Comparison of ENCODE assay signal across 21 cellular contexts in the genomic region with DNA sequence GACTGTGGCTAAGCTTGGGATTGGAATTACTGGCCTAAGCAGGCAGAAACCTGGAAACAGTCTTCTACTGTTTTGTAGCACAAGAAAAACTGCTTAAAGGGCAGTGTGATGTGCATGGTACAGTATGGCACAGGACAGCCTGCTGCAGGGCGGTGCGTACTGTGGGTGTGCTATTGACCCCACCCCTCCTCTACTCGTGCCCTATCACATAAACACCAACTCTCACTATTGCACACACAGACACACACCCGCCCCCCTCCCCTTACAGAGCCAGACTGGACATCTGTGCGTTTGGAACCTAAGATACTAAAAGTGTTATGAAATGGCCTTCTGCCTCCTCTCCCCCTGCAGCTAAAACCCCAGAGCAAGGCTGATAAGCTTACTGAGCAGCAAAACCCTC.
A peak's percentile ranks its signal among the peaks of the same experiment; 100 is the strongest.
DNase-seq lines count a peak whose midpoint lies in the region; ATAC-seq, FAIRE-seq and TF ChIP-seq lines count a peak whose summit lies in the region.
"Had no signal": no experiment of that assay in that cellular context is flagged by ENCODE, and none has a peak within 500 bp of the region (broad histone marks: within the 10 kb centered on the region; RNA-seq: fewer than 3 reads in every experiment).

No MANE protein-coding gene starts in this region.

- no peak overlapping the region for H3K9ac ChIP-seq in HCT116 (ENCODE audit: low read length)
- H3K9ac ChIP-seq in astrocyte (ENCODE audit: low read length), result no peak overlapping the region

- 40% methylated on average over 5 of the region's 5 CpGs for WGBS in right cardiac atrium

- no peaks in the 10 kb centered on the region for H3K36me3 Mint-ChIP-seq in astrocyte (ENCODE audit: low read depth, unreplicated experiment)
- H3K36me3 Mint-ChIP-seq: activated naive CD8-positive, alpha-beta T cell; CD4-positive, CD25-positive, alpha-beta regulatory T cell had no signal

- TF ChIP-seq POLR2A in HCT116 (IDR thresholded peaks at IDR 0.05; ENCODE audit: borderline replicate concordance, extremely low read depth, insufficient read depth, insufficient read length), result no peak

- POLR2A ChIA-PET in HCT116 (lab: Charles Lee), result no interaction called here

- H4K20me1 ChIP-seq in HCT116 (ENCODE audit: insufficient read depth), result no peaks in the 10 kb centered on the region
- H4K20me1 ChIP-seq in astrocyte (ENCODE audit: insufficient read depth, low read length), result no peaks in the 10 kb centered on the region

- H3K36me3 ChIP-seq in HCT116 (ENCODE audit: control insufficient read depth in 1 of 2, insufficient read depth in 2 of 2, low read length in 2 of 2) (no peaks in the 10 kb centered on the region), astrocyte (ENCODE audit: insufficient read depth, low read length) (no peaks in the 10 kb centered on the region)
- H3K36me3 ChIP-seq: brain microvascular endothelial cell, gastroesophageal sphincter, left lung, Peyer's patch, spleen had no signal

- FAIRE-seq in astrocyte (lab: Jason Lieb, UNC), result no peak
- FAIRE-seq: GM12878 had no signal

- peaks cover 18% of the 10 kb centered on the region for H3K4me1 Mint-ChIP-seq in astrocyte (ENCODE audit: low read depth, unreplicated experiment)
- H3K4me1 Mint-ChIP-seq: activated CD4-positive, alpha-beta T cell treated with anti-CD3 and anti-CD28 coated beads for 36 hours; CD4-positive, CD25-positive, alpha-beta regulatory T cell; H9 had no signal

- H3K79me2 ChIP-seq in HCT116 (ENCODE audit: insufficient read depth, low read length), result no peaks in the 10 kb centered on the region
- no peaks in the 10 kb centered on the region for H3K79me2 ChIP-seq in astrocyte (ENCODE audit: insufficient read depth, low read length)

- no peak overlapping the region for H2AFZ ChIP-seq in HCT116 (ENCODE audit: low read depth, low read length, poor library complexity, severe bottlenecking)
- H2AFZ ChIP-seq in astrocyte (ENCODE audit: low read depth, low read length), result no peak overlapping the region

- RAD21 ChIA-PET in HCT116 (lab: Charles Lee; ENCODE audit: low non-redundant PET in 1 of 2, low total read pairs in 2 of 2, uncharacterized antibody in 2 of 2, unreplicated experiment in 2 of 2), result interaction anchor here in 1 of 2 experiments (0.6 kb wide), 1 partner anchor 34 kb away, joined by 4 read pairs; no protein-coding TSS in a partner anchor

- CTCF ChIA-PET in HCT116 (lab: Charles Lee), result interaction anchor here (0.8 kb wide), 1 partner anchor 249 kb away, joined by 3 read pairs; no protein-coding TSS in a partner anchor

- peak overlapping the region; percentile 26; the same call in 1 of the 2 replicates for H3K27ac ChIP-seq in HCT116 (ENCODE audit: low read depth, low read length)
- H3K27ac ChIP-seq in astrocyte (ENCODE audit: low read depth, low read length), result no peak overlapping the region
- no peak overlapping the region for H3K27ac ChIP-seq in right cardiac atrium (ENCODE audit: low read length)
- H3K27ac ChIP-seq: brain microvascular endothelial cell, gastroesophageal sphincter, left lung, Peyer's patch, spleen had no signal

- no peak overlapping the region for H3K4me2 ChIP-seq in HCT116 (ENCODE audit: low read length)
- H3K4me2 ChIP-seq in astrocyte (ENCODE audit: low read length), result no peak overlapping the region

- no peak overlapping the region for H3K4me3 Mint-ChIP-seq in astrocyte (ENCODE audit: unreplicated experiment)
- H3K4me3 Mint-ChIP-seq: activated CD4-positive, alpha-beta T cell treated with anti-CD3 and anti-CD28 coated beads for 36 hours; activated naive CD8-positive, alpha-beta T cell; activated T-helper 1 cell treated with anti-CD3 and anti-CD28 coated beads, Interleukin-12 subunit alpha, Interleukin-12 subunit beta, Interleukin-2, Interleukin-4 antibody, amounts not matched to agents 30 ng/mL and 10 ng/mL and 1 ng/mL, durations not matched to agents 14 hours and 24 hours and 36 hours; CD4-positive, CD25-positive, alpha-beta regulatory T cell; dendritic cell treated with granulocyte-macrophage colony-stimulating factor and Interleukin-4, amounts not matched to agents 40 ng/mL and 50 ng/mL, for 4 days; H9 had no signal

- H3K4me3 ChIP-seq in HCT116 (replicated peaks in 1 of 2; ENCODE audit: low read depth in 1 of 2, low read length in 2 of 2) (no peak overlapping the region), astrocyte (ENCODE audit: insufficient read depth, low read depth, low read length) (no peak overlapping the region), right cardiac atrium (ENCODE audit: low read length) (no peak overlapping the region)
- H3K4me3 ChIP-seq: gastroesophageal sphincter, GM12878, left lung, Peyer's patch, spleen had no signal

- H3K4me1 ChIP-seq in HCT116 (ENCODE audit: control insufficient read depth in 1 of 2, insufficient read depth in 2 of 2, low read length in 2 of 2) (peaks cover 0 to 18% of the 10 kb centered on the region in 2 experiments; a peak in 2 of 4 replicates), astrocyte (ENCODE audit: insufficient read depth, low read length) (no peaks in the 10 kb centered on the region), right cardiac atrium (ENCODE audit: control insufficient read depth, insufficient read depth, low read length) (no peaks in the 10 kb centered on the region)
- H3K4me1 ChIP-seq: gastroesophageal sphincter, left lung, Peyer's patch, spleen had no signal

- H3K27me3 ChIP-seq in HCT116 (ENCODE audit: insufficient read depth, low read length) (no peaks in the 10 kb centered on the region), astrocyte (ENCODE audit: insufficient read depth, low read length) (no peaks in the 10 kb centered on the region), right cardiac atrium (ENCODE audit: control insufficient read depth, insufficient read depth) (no peaks in the 10 kb centered on the region)
- H3K27me3 ChIP-seq: brain microvascular endothelial cell, gastroesophageal sphincter, left lung, Peyer's patch, spleen had no signal

- peak overlapping the region; percentile 66 for H3K27ac Mint-ChIP-seq in astrocyte (ENCODE audit: unreplicated experiment)
- H3K27ac Mint-ChIP-seq: activated CD4-positive, alpha-beta T cell treated with anti-CD3 and anti-CD28 coated beads for 36 hours; activated naive CD8-positive, alpha-beta T cell; activated T-helper 1 cell treated with anti-CD3 and anti-CD28 coated beads, Interleukin-12 subunit alpha, Interleukin-12 subunit beta, Interleukin-2, Interleukin-4 antibody, amounts not matched to agents 30 ng/mL and 10 ng/mL and 1 ng/mL, durations not matched to agents 14 hours and 24 hours and 36 hours; CD4-positive, CD25-positive, alpha-beta regulatory T cell; dendritic cell treated with granulocyte-macrophage colony-stimulating factor and Interleukin-4, amounts not matched to agents 40 ng/mL and 50 ng/mL, for 4 days; H9 had no signal

- no peak for TF ChIP-seq RAD21 in HCT116 (IDR thresholded peaks at IDR 0.05; ENCODE audit: low read depth)

- TF ChIP-seq CTCF in HCT116 (IDR thresholded peaks at IDR 0.05 in 2 of 3, conservative IDR thresholded peaks at IDR 0.05 in 1 of 3; ENCODE audit: borderline replicate concordance in 1 of 3, insufficient read depth in 1 of 3, low read depth in 2 of 3, low read length in 2 of 3) (no peak), astrocyte (IDR thresholded peaks at IDR 0.05; ENCODE audit: insufficient read depth, low read depth, low read length) (no peak)

- H3K9me3 Mint-ChIP-seq in astrocyte (ENCODE audit: unreplicated experiment), result no peaks in the 10 kb centered on the region
- H3K9me3 Mint-ChIP-seq: activated T-helper 1 cell treated with anti-CD3 and anti-CD28 coated beads, Interleukin-12 subunit alpha, Interleukin-12 subunit beta, Interleukin-2, Interleukin-4 antibody, amounts not matched to agents 30 ng/mL and 10 ng/mL and 1 ng/mL, durations not matched to agents 14 hours and 24 hours and 36 hours; dendritic cell treated with granulocyte-macrophage colony-stimulating factor and Interleukin-4, amounts not matched to agents 40 ng/mL and 50 ng/mL, for 4 days; H9 had no signal

- DNase-seq in HCT116 (ENCODE audit: low read depth, low spot score) (no peak), astrocyte (ENCODE audit: low read depth) (no peak), right cardiac atrium (peak in 1 of 3 donors; percentile 45), retina (peak; percentile 7), OCI-M2 (lab: John Stamatoyannopoulos, UW; ENCODE audit: unreplicated experiment) (no peak), dedifferentiated amniotic fluid mesenchymal stem cell (ENCODE audit: extremely low spot score) (no peak)
- DNase-seq: activated CD4-positive, alpha-beta T cell treated with anti-CD3 and anti-CD28 coated beads for 36 hours; brain microvascular endothelial cell; CD4-positive, CD25-positive, alpha-beta regulatory T cell; H9; NCI-H1694; Peyer's patch; spleen had no signal

- ATAC-seq in HCT116 (no peak), right cardiac atrium (peak; percentile 47 to 72), HG03571 (IDR thresholded peaks at IDR 0.05; ENCODE audit: unreplicated experiment) (no peak), GM19351 (IDR thresholded peaks at IDR 0.05; ENCODE audit: unreplicated experiment) (no peak)
- ATAC-seq: activated CD4-positive, alpha-beta T cell treated with anti-CD3 and anti-CD28 coated beads for 36 hours; gastroesophageal sphincter; GM12878; left lung had no signal

- no peaks in the 10 kb centered on the region for H3K27me3 Mint-ChIP-seq in astrocyte (ENCODE audit: low read depth, unreplicated experiment)
- H3K27me3 Mint-ChIP-seq: activated CD4-positive, alpha-beta T cell treated with anti-CD3 and anti-CD28 coated beads for 36 hours; activated naive CD8-positive, alpha-beta T cell; CD4-positive, CD25-positive, alpha-beta regulatory T cell; dendritic cell treated with granulocyte-macrophage colony-stimulating factor and Interleukin-4, amounts not matched to agents 40 ng/mL and 50 ng/mL, for 4 days had no signal

- H3K9me2 ChIP-seq in HCT116 (ENCODE audit: insufficient read depth), result no peaks in the 10 kb centered on the region; the same call in 1 of the 2 replicates

- no peaks in the 10 kb centered on the region for H3K9me3 ChIP-seq in HCT116 (ENCODE audit: control insufficient read depth in 1 of 2, insufficient read depth in 1 of 2, low read depth in 1 of 2, low read length in 2 of 2)
- no peaks in the 10 kb centered on the region for H3K9me3 ChIP-seq in astrocyte (ENCODE audit: insufficient read depth, low read depth, low read length)
- no peaks in the 10 kb centered on the region for H3K9me3 ChIP-seq in right cardiac atrium (ENCODE audit: control insufficient read depth, low read length)
- H3K9me3 ChIP-seq: gastroesophageal sphincter, left lung, Peyer's patch, spleen had no signal

- BruUV-seq in HCT116 (replicated peaks; lab: Mats Ljungman, UMichigan), result no TSS peak

- intact Hi-C loops in HCT116 (cut with micrococcal nuclease), result no loop called here
- intact Hi-C loops in right cardiac atrium (cut with DNase I), result no loop called here

Comparison
In these comparisons a context has a peak if more than half of its experiments do, and no peak if none do; other contexts are left out.
1. ATAC-seq: peak in right cardiac atrium (2 of 2); none in HCT116 (single experiment), HG03571 (single experiment) and GM19351 (single experiment).